Comparison of ENCODE assay signal across 8 cellular contexts in genomic region chr20:653110-653589, GRCh38. TPM values are rescaled to one million over a fixed set of nuclear protein-coding genes. Genes with fewer than 3 reads are reported as not detected.
DNase-seq lines count a peak whose midpoint lies in the region; ATAC-seq and TF ChIP-seq lines count a peak whose summit lies in the region.

TSS of gene SRXN1 (minus strand) at chr20:653200. CDS start at chr20:653185, 15 bp downstream.

- H3K36me3 ChIP-seq in SU-DHL-6 (ENCODE audit: low read length) = no peaks in the 10 kb centered on the region
- peaks cover 12 to 13% of the 10 kb centered on the region in 2 experiments for H3K36me3 ChIP-seq in trophoblast cell (ENCODE audit: control insufficient read depth in 1 of 2, insufficient read depth in 2 of 2, low read length in 2 of 2)
- peaks cover 2 to 33% (median 8%) of the 10 kb centered on the region in 3 donors for H3K36me3 ChIP-seq in tibial nerve

- peak within 1 kb of the TSS; percentile 39 for H2BK120ac ChIP-seq in trophoblast cell (ENCODE audit: insufficient read depth, low read length, poor library complexity)

- peaks cover 13% of the 10 kb centered on the region for H3K79me1 ChIP-seq in trophoblast cell (ENCODE audit: low read length)

- peak within 1 kb of the TSS; percentile 77 for H2BK5ac ChIP-seq in trophoblast cell (ENCODE audit: low read depth, low read length, poor library complexity)

- POLR2A ChIA-PET in activated naive CD8-positive, alpha-beta T cell treated with anti-CD3 and anti-CD28 coated beads, Interleukin-2, amount 10 ng/mL, durations not matched to agents 7 days and 5 days (lab: Charles Lee) = no interaction called here

- DNase-seq in EH (ENCODE audit: low read depth) (peak; percentile 91), Right ventricle myocardium superior (peak; percentile 95), trophoblast cell (peak; percentile 86 to 92), tibial nerve (ENCODE audit: low spot score in 2 of 2) (peak; percentile 69 to 77)
- peak; percentile 88 for DNase-seq in activated naive CD8-positive, alpha-beta T cell treated with anti-CD3 and anti-CD28 coated beads, Interleukin-2, amount 10 ng/mL, durations not matched to agents 7 days and 5 days

- H4K20me1 ChIP-seq in SU-DHL-6 (ENCODE audit: low read depth, low read length) = no peaks in the 10 kb centered on the region

- H3K18ac ChIP-seq in trophoblast cell (ENCODE audit: low read length) = peak within 1 kb of the TSS; percentile 92

- H3K23ac ChIP-seq in trophoblast cell (ENCODE audit: low read length) = no peak within 1 kb of the TSS

- H3K36me3 Mint-ChIP-seq in IgD-negative memory B cell = no peaks in the 10 kb centered on the region
- peaks cover 8% of the 10 kb centered on the region for H3K36me3 Mint-ChIP-seq in activated naive CD8-positive, alpha-beta T cell treated with anti-CD3 and anti-CD28 coated beads, Interleukin-2, amount 10 ng/mL, durations not matched to agents 7 days and 5 days

- H3K4me2 ChIP-seq in SU-DHL-6 (ENCODE audit: low read depth, low read length, poor library complexity, severe bottlenecking) (peak within 1 kb of the TSS; percentile 85), trophoblast cell (ENCODE audit: low read length) (peak within 1 kb of the TSS; percentile 89)

- intact Hi-C loops in Right ventricle myocardium superior (cut with DNase I) = loop anchor here (5.0 kb wide), 1 partner anchor 74 kb away; no protein-coding TSS in a partner anchor

- H3K27me3 ChIP-seq in SU-DHL-6 (ENCODE audit: low read length) (no peaks in the 10 kb centered on the region), trophoblast cell (ENCODE audit: insufficient read depth, low read length) (no peaks in the 10 kb centered on the region), tibial nerve (no peaks in the 10 kb centered on the region)

- peak within 1 kb of the TSS; percentile 81 for H3K14ac ChIP-seq in trophoblast cell (ENCODE audit: low read length)

- no CpG with 5 or more reads among the region's 74 CpGs for WGBS in trophoblast cell (ENCODE audit: extremely low coverage, insufficient coverage, insufficient read length)
- 0% methylated on average over 3 to 41 of the region's 74 CpGs for WGBS in tibial nerve, 2 donors

- H3K79me2 ChIP-seq in SU-DHL-6 (ENCODE audit: insufficient read depth, low read length) = peaks cover 12% of the 10 kb centered on the region; the same call in 1 of the 2 replicates
- peaks cover 5% of the 10 kb centered on the region for H3K79me2 ChIP-seq in trophoblast cell (ENCODE audit: control insufficient read depth, insufficient read depth, low read length, poor library complexity)

- H3K9me3 Mint-ChIP-seq in IgD-negative memory B cell = no peaks in the 10 kb centered on the region
- H3K9me3 Mint-ChIP-seq in activated naive CD8-positive, alpha-beta T cell treated with anti-CD3 and anti-CD28 coated beads, Interleukin-2, amount 10 ng/mL, durations not matched to agents 7 days and 5 days = no peaks in the 10 kb centered on the region

- peaks cover 14 to 21% (median 20%) of the 10 kb centered on the region in 3 donors for H3K4me1 Mint-ChIP-seq in IgD-negative memory B cell
- H3K4me1 Mint-ChIP-seq in activated naive CD8-positive, alpha-beta T cell treated with anti-CD3 and anti-CD28 coated beads, Interleukin-2, amount 10 ng/mL, durations not matched to agents 7 days and 5 days = peaks cover 17% of the 10 kb centered on the region

- H3K4me1 ChIP-seq in trophoblast cell (ENCODE audit: control insufficient read depth in 1 of 2, insufficient read depth in 2 of 2, low read length in 2 of 2) (peaks cover 15% of the 10 kb centered on the region in 2 experiments), tibial nerve (peaks cover 0 to 26% (median 6%) of the 10 kb centered on the region in 4 donors)

- peak within 1 kb of the TSS; percentile 83 to 94 (median 88) for H3K4me3 Mint-ChIP-seq in IgD-negative memory B cell
- peak within 1 kb of the TSS; percentile 78 for H3K4me3 Mint-ChIP-seq in activated naive CD8-positive, alpha-beta T cell treated with anti-CD3 and anti-CD28 coated beads, Interleukin-2, amount 10 ng/mL, durations not matched to agents 7 days and 5 days

- TF ChIP-seq CTCF in SU-DHL-6 (IDR thresholded peaks at IDR 0.05; ENCODE audit: insufficient read depth, low read length, poor library complexity, severe bottlenecking) (peak; percentile 83), tibial nerve (IDR thresholded peaks at IDR 0.05) (peak; percentile 67 to 84 (median 75))

- peak within 1 kb of the TSS; percentile 53 for H3K4ac ChIP-seq in trophoblast cell (ENCODE audit: low read depth, low read length)

- H3K9me3 ChIP-seq in SU-DHL-6 (ENCODE audit: insufficient read depth, low read length) (no peaks in the 10 kb centered on the region), trophoblast cell (ENCODE audit: insufficient read depth, low read depth, low read length) (peaks cover 2% of the 10 kb centered on the region), tibial nerve (peaks cover 0 to 6% (median 0%) of the 10 kb centered on the region in 4 donors)

- H3K9me2 ChIP-seq in SU-DHL-6 (replicated peaks; ENCODE audit: insufficient read depth, low read length) = no peaks in the 10 kb centered on the region

- H2AK5ac ChIP-seq in trophoblast cell (ENCODE audit: low read length) = peak within 1 kb of the TSS; percentile 39

- peak within 1 kb of the TSS; percentile 42 for H2BK12ac ChIP-seq in trophoblast cell (ENCODE audit: low read length)

- H3K4me3 ChIP-seq in SU-DHL-6 (ENCODE audit: insufficient read depth, low read length, poor library complexity, severe bottlenecking) (peak within 1 kb of the TSS; percentile 74), trophoblast cell (ENCODE audit: low read depth, low read length) (peak within 1 kb of the TSS; percentile 91), tibial nerve (peak within 1 kb of the TSS; percentile 70 to 83 (median 73))

- peak within 1 kb of the TSS; percentile 95 for H4K91ac ChIP-seq in trophoblast cell (ENCODE audit: low read depth, low read length)

- H2AFZ ChIP-seq in SU-DHL-6 (ENCODE audit: low read depth, low read length, severe bottlenecking) (peak within 1 kb of the TSS; percentile 63), trophoblast cell (ENCODE audit: insufficient read depth, low read length, poor library complexity) (peak within 1 kb of the TSS; percentile 86)

- H3K27ac Mint-ChIP-seq in IgD-negative memory B cell = peak within 1 kb of the TSS in 1 of 3 donors; percentile 29
- H3K27ac Mint-ChIP-seq in activated naive CD8-positive, alpha-beta T cell treated with anti-CD3 and anti-CD28 coated beads, Interleukin-2, amount 10 ng/mL, durations not matched to agents 7 days and 5 days = peak within 1 kb of the TSS; percentile 67

- peak in 1 of 2 donors; percentile 19 for TF ChIP-seq EP300 in tibial nerve (IDR thresholded peaks at IDR 0.05)

- peak in 1 of 2 donors; percentile 47 for TF ChIP-seq POLR2A in tibial nerve (IDR thresholded peaks at IDR 0.05)

- H3K9ac ChIP-seq in SU-DHL-6 (ENCODE audit: low read length) (peak within 1 kb of the TSS; percentile 75), trophoblast cell (ENCODE audit: low read length) (peak within 1 kb of the TSS; percentile 87)

- no peaks in the 10 kb centered on the region for H3F3A ChIP-seq in SU-DHL-6 (ENCODE audit: insufficient read depth)

- H3K27ac ChIP-seq in SU-DHL-6 (ENCODE audit: low read depth, low read length) = peak within 1 kb of the TSS; percentile 14; the same call in 1 of the 2 replicates
- peak within 1 kb of the TSS; percentile 26 for H3K27ac ChIP-seq in trophoblast cell (ENCODE audit: low read depth, low read length)
- H3K27ac ChIP-seq in tibial nerve = peak within 1 kb of the TSS; percentile 78 to 91 (median 86)

- ATAC-seq in GM21526 (IDR thresholded peaks at IDR 0.05; ENCODE audit: low FRiP score, unreplicated experiment) (peak; percentile 87), Right ventricle myocardium superior (ENCODE audit: poor library complexity) (peak; percentile 96)
- ATAC-seq in activated naive CD8-positive, alpha-beta T cell treated with anti-CD3 and anti-CD28 coated beads, Interleukin-2, amount 10 ng/mL, durations not matched to agents 7 days and 5 days (ENCODE audit: low read depth) = peak; percentile 91

- peak within 1 kb of the TSS; percentile 69 for H4K8ac ChIP-seq in trophoblast cell (ENCODE audit: low read depth, low read length)

- peak within 1 kb of the TSS; percentile 28 for H4K12ac ChIP-seq in trophoblast cell (ENCODE audit: low read depth, low read length)

- H3K27me3 Mint-ChIP-seq in IgD-negative memory B cell = peaks cover 4% of the 10 kb centered on the region
- H3K27me3 Mint-ChIP-seq in activated naive CD8-positive, alpha-beta T cell treated with anti-CD3 and anti-CD28 coated beads, Interleukin-2, amount 10 ng/mL, durations not matched to agents 7 days and 5 days = peaks cover 24% of the 10 kb centered on the region

RNA-seq across cellular contexts. Expression of gene SRXN1, which starts in this region (rescaled TPM):
- polyA plus RNA-seq in IgD-negative memory B cell = 5.5 TPM
- total RNA-seq in activated naive CD8-positive, alpha-beta T cell treated with anti-CD3 and anti-CD28 coated beads, Interleukin-2, amount 10 ng/mL, durations not matched to agents 7 days and 5 days = 10 to 100 TPM; 11.6 to 11.7 TPM
- 47.6 TPM for total RNA-seq in Right ventricle myocardium superior
- polyA plus RNA-seq in trophoblast cell (2013) = 22.9 and 25.4 TPM in 2 replicates
- total RNA-seq in tibial nerve = 10 to 100 TPM; 15.1 to 31.8 (median 19.5) TPM

Comparison
In these comparisons a context has a peak if more than half of its experiments do, and no peak if none do; other contexts are left out.
1. Peak in every context shown above with its lines: DNase-seq, ATAC-seq, H3K4me3 ChIP-seq and H3K27ac ChIP-seq.
2. H3K27ac ChIP-seq: peak in every context shown above with its lines; median percentile 86 in tibial nerve; 26 in trophoblast cell; 14 in SU-DHL-6.